16 cellular contexts compared by ENCODE assay signal in the genomic region with DNA sequence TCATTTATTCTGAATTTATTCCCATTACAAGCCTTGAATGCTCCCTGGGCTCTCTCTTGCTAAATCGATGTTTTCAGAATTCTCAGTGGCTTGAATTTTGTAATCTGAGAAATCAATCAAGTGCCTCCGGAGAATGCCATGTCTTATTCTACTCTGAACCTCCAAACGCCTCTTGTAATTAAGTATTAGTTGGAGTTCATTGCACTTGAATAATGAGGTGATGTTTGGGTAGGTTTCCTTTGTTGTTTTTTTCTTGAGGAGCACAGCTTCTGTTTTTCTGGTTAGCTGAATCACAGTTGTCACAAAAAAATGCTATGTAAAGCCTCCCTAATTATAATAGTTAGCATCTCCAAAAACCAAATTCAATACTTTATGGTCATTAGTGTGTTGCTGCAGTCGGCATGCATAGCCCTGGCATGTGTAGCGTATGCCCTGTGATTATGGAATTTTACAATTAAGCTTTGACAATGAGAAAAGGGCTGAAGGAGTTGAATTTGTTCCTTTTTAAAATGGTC.
DNase-seq lines count a peak whose midpoint lies in the region; ATAC-seq and TF ChIP-seq lines count a peak whose summit lies in the region.
"Had no signal": no experiment of that assay in that cellular context is flagged by ENCODE, and none has a peak within 500 bp of the region (broad histone marks: within the 10 kb centered on the region; RNA-seq: fewer than 3 reads in every experiment).

No MANE protein-coding gene starts in this region.

- H3K27ac ChIP-seq in VCaP: peak overlapping the region; percentile 65; the same call in 1 of the 2 replicates
- no peak overlapping the region for H3K27ac ChIP-seq in neural cell (ENCODE audit: low read length)
- no peak overlapping the region for H3K27ac ChIP-seq in right lobe of liver
- H3K27ac ChIP-seq: BLaER1 treated with 17β-estradiol and CSF1 and Interleukin-3, amounts not matched to agents 10 nM and 100 nM had no signal

- H3K36me3 ChIP-seq in neural cell (ENCODE audit: insufficient read depth, low read length) (no peaks in the 10 kb centered on the region), right lobe of liver (no peaks in the 10 kb centered on the region)
- H3K36me3 ChIP-seq: HAP-1 had no signal

- H3K9me2 ChIP-seq in neural cell (ENCODE audit: insufficient read depth, low read length): no peaks in the 10 kb centered on the region

- H3F3A ChIP-seq in neural cell (ENCODE audit: insufficient read depth, low read length, poor library complexity, severe bottlenecking): peaks cover 5% of the 10 kb centered on the region

- H2AFZ ChIP-seq in neural cell (ENCODE audit: low read depth, low read length): no peak overlapping the region

- intact Hi-C loops in right lobe of liver (cut with DNase I): no loop called here

- H3K4me2 ChIP-seq in neural cell (ENCODE audit: low read length): no peak overlapping the region
- H3K4me2 ChIP-seq: BLaER1 treated with 17β-estradiol and CSF1 and Interleukin-3, amounts not matched to agents 10 nM and 100 nM had no signal

- no peaks in the 10 kb centered on the region for H3K79me2 ChIP-seq in neural cell (replicated peaks; ENCODE audit: insufficient read depth, low read length)

- ATAC-seq in right lobe of liver: no peak
- no peak for ATAC-seq in GM19467 (IDR thresholded peaks at IDR 0.05; ENCODE audit: unreplicated experiment)
- no peak for ATAC-seq in GM21529 (IDR thresholded peaks at IDR 0.05; ENCODE audit: unreplicated experiment)
- ATAC-seq: CD8-positive, alpha-beta T cell; GM12878 had no signal

- DNase-seq in NCI-H2171 treated with DMSO at 0.1 percent for 48 hours (lab: John Stamatoyannopoulos, UW) (peak; percentile 75), retina (peak; percentile 71), right lobe of liver (no peak)
- DNase-seq: CD8-positive, alpha-beta T cell; COR-L47; DMS 273 treated with DMSO at 0.1 percent for 48 hours; DMS53; DND-41; EL had no signal

- whole genome bisulfite sequencing in right lobe of liver (ENCODE audit: insufficient coverage, low coverage, low lambda C conversion rate, missing lambda C conversion rate): 57% methylated on average over 5 of the region's 5 CpGs

- TF ChIP-seq POLR2A in right lobe of liver (IDR thresholded peaks at IDR 0.05): no peak

- TF ChIP-seq RAD21 in neural cell (conservative IDR thresholded peaks at IDR 0.05): no peak

- H4K20me1 ChIP-seq in neural cell (ENCODE audit: insufficient read depth): no peaks in the 10 kb centered on the region
- H4K20me1 ChIP-seq: BLaER1 treated with 17β-estradiol and CSF1 and Interleukin-3, amounts not matched to agents 10 nM and 100 nM had no signal

- TF ChIP-seq CTCF in VCaP (conservative IDR thresholded peaks at IDR 0.05): no peak
- TF ChIP-seq CTCF in neural cell (IDR thresholded peaks at IDR 0.05; ENCODE audit: poor library complexity, severe bottlenecking): no peak
- TF ChIP-seq CTCF in right lobe of liver (IDR thresholded peaks at IDR 0.05): no peak

- no peak for TF ChIP-seq EP300 in neural cell (conservative IDR thresholded peaks at IDR 0.05; ENCODE audit: poor library complexity, severe bottlenecking)

- H3K27me3 ChIP-seq in neural cell (ENCODE audit: insufficient read depth, low read depth, low read length) (no peaks in the 10 kb centered on the region), right lobe of liver (no peaks in the 10 kb centered on the region)
- H3K27me3 ChIP-seq: BLaER1 treated with 17β-estradiol and CSF1 and Interleukin-3, amounts not matched to agents 10 nM and 100 nM had no signal

- H3K4me3 ChIP-seq in neural cell (ENCODE audit: low read length) (peak overlapping the region; percentile 4), right lobe of liver (no peak overlapping the region)
- H3K4me3 ChIP-seq: BLaER1 treated with 17β-estradiol and CSF1 and Interleukin-3, amounts not matched to agents 10 nM and 100 nM; GM12878; HAP-1 had no signal

- H3K9ac ChIP-seq in neural cell (ENCODE audit: low read length): no peak overlapping the region
- H3K9ac ChIP-seq: BLaER1 treated with 17β-estradiol and CSF1 and Interleukin-3, amounts not matched to agents 10 nM and 100 nM had no signal

- H3K9me3 ChIP-seq in neural cell (ENCODE audit: low read length) (no peaks in the 10 kb centered on the region), right lobe of liver (no peaks in the 10 kb centered on the region)
- H3K9me3 ChIP-seq: HAP-1 had no signal

- H3K4me1 ChIP-seq in right lobe of liver: no peaks in the 10 kb centered on the region
- H3K4me1 ChIP-seq: BLaER1 treated with 17β-estradiol and CSF1 and Interleukin-3, amounts not matched to agents 10 nM and 100 nM had no signal

TF ChIP-seq in neural cell, 6 proteins besides CTCF, POLR2A, EP300 and RAD21:
- TF ChIP-seq EZH2 (IDR thresholded peaks at IDR 0.05; ENCODE audit: borderline replicate concordance, insufficient read depth, low read length, poor library complexity, severe bottlenecking) (no peak), MXI1 (conservative IDR thresholded peaks at IDR 0.05; ENCODE audit: poor library complexity, severe bottlenecking) (no peak), POLR2AphosphoS5 (IDR thresholded peaks at IDR 0.05) (no peak), SMC3 (conservative IDR thresholded peaks at IDR 0.05; ENCODE audit: poor library complexity) (no peak), TAF1 (IDR thresholded peaks at IDR 0.05; ENCODE audit: low read depth) (no peak)
- TF ChIP-seq, protein P1, sequence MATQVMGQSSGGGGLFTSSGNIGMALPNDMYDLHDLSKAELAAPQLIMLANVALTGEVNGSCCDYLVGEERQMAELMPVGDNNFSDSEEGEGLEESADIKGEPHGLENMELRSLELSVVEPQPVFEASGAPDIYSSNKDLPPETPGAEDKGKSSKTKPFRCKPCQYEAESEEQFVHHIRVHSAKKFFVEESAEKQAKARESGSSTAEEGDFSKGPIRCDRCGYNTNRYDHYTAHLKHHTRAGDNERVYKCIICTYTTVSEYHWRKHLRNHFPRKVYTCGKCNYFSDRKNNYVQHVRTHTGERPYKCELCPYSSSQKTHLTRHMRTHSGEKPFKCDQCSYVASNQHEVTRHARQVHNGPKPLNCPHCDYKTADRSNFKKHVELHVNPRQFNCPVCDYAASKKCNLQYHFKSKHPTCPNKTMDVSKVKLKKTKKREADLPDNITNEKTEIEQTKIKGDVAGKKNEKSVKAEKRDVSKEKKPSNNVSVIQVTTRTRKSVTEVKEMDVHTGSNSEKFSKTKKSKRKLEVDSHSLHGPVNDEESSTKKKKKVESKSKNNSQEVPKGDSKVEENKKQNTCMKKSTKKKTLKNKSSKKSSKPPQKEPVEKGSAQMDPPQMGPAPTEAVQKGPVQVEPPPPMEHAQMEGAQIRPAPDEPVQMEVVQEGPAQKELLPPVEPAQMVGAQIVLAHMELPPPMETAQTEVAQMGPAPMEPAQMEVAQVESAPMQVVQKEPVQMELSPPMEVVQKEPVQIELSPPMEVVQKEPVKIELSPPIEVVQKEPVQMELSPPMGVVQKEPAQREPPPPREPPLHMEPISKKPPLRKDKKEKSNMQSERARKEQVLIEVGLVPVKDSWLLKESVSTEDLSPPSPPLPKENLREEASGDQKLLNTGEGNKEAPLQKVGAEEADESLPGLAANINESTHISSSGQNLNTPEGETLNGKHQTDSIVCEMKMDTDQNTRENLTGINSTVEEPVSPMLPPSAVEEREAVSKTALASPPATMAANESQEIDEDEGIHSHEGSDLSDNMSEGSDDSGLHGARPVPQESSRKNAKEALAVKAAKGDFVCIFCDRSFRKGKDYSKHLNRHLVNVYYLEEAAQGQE (IDR thresholded peaks at IDR 0.05; ENCODE audit: borderline replicate concordance): no peak

Comparison
In these comparisons a context has a peak if more than half of its experiments do, and no peak if none do; other contexts are left out.
1. DNase-seq: peak in NCI-H2171 treated with DMSO at 0.1 percent for 48 hours (single experiment) and retina (single experiment); none in right lobe of liver (0 of 3).